In the genomic region with DNA sequence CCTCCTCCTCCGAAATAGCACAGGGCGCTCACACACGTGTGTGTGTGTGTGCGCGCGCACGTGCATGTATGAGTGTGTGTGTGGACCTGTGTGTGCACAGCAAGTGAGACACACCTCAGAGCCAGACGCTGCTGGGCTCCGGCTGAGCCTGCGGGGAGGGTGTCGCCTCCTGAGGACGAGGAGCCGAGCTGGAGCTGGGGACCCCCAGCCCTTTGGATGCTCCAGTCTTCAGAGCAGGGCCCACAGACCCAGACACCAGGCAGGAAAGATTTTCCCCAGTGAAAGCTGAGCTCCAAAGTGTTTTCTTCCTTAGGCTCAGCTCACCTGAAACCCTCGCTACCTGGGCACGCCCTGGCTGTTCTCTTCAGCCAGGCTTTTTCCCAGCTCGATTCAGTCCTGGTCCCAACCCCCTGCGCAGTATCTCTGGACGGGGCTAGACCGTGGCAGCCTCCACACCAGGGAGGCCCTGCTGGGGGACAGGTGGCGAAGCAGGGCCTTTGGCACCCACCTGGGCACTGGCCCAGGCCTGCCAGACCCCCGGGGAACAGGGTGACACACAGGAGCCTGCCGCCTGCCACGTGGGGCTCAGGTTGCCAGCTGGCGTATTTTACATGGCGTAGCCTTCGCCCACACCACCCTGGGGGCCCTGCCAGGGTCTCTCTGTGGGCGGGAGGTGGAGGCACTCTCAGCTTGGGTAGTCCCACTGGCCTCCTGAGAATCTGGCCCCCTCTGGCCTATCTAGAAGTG, we compare ENCODE assay signal across 1 cellular context.
TF ChIP-seq lines count a peak whose summit lies in the region.

No MANE protein-coding gene starts in this region.

TF ChIP-seq in K562, 482 proteins besides CTCF, POLR2A, EP300 and RAD21:
- TF ChIP-seq POLR2G (IDR thresholded peaks at IDR 0.05; ENCODE audit: low read depth, low read length) (peak; percentile 55), TSC22D4 (tag; IDR thresholded peaks at IDR 0.05) (no peak), SAFB2 (IDR thresholded peaks at IDR 0.05; ENCODE audit: borderline replicate concordance, low read depth, low read length, severe bottlenecking) (no peak), HMG20B (CRISPR knock-in tag; IDR thresholded peaks at IDR 0.05) (no peak), STAG1 (CRISPR knock-in tag; IDR thresholded peaks at IDR 0.05; ENCODE audit: borderline replicate concordance) (no peak), ZNF121 (CRISPR knock-in tag; conservative IDR thresholded peaks at IDR 0.05) (no peak), ZNF830 (CRISPR knock-in tag; IDR thresholded peaks at IDR 0.05) (no peak), SMC3 (conservative IDR thresholded peaks at IDR 0.05; ENCODE audit: insufficient read depth, low read depth, low read length) (no peak)
